1 cellular context compared by ENCODE assay signal in genomic region chr17:44137891-44138709, GRCh38.
TF ChIP-seq lines count a peak whose summit lies in the region.

No MANE protein-coding gene starts in this region.

TF ChIP-seq in HepG2, 621 proteins besides CTCF, POLR2A, EP300 and RAD21 (continued from another document and continues in another):
- no peak for TF ChIP-seq KLF13 (CRISPR knock-in tag; IDR thresholded peaks at IDR 0.05)
- TF ChIP-seq FOXO1 (CRISPR knock-in tag; IDR thresholded peaks at IDR 0.05), result peak; percentile 55; the same call in 1 of the 2 replicates
- peak; percentile 72 for TF ChIP-seq DPF2 (CRISPR knock-in tag; IDR thresholded peaks at IDR 0.05; ENCODE audit: borderline replicate concordance, low read depth)
- TF ChIP-seq ZNF143 (CRISPR knock-in tag; IDR thresholded peaks at IDR 0.05), result peak; percentile 43; the same call in 1 of the 2 replicates
- TF ChIP-seq FOSL1 (CRISPR knock-in tag; IDR thresholded peaks at IDR 0.05; ENCODE audit: borderline replicate concordance), result peak; percentile 90
- TF ChIP-seq NKX3-1 (CRISPR knock-in tag; IDR thresholded peaks at IDR 0.05), result no peak
- no peak; the same call in 1 of the 2 replicates for TF ChIP-seq E2F5 (CRISPR knock-in tag; conservative IDR thresholded peaks at IDR 0.05)
- TF ChIP-seq ZNF280D (CRISPR knock-in tag; IDR thresholded peaks at IDR 0.05), result peak; percentile 66; the same call in 1 of the 2 replicates
- TF ChIP-seq U2AF2 (IDR thresholded peaks at IDR 0.05; ENCODE audit: low read depth, low read length), result no peak
- peak; percentile 82; the same call in 1 of the 2 replicates for TF ChIP-seq KDM5B (CRISPR knock-in tag; IDR thresholded peaks at IDR 0.05; ENCODE audit: borderline replicate concordance)
- peak; percentile 59; the same call in 1 of the 2 replicates for TF ChIP-seq MAZ (IDR thresholded peaks at IDR 0.05; ENCODE audit: borderline replicate concordance, low read depth, low read length)
- TF ChIP-seq MAZ (CRISPR knock-in tag; IDR thresholded peaks at IDR 0.05; ENCODE audit: low read depth), result peak; percentile 78
- TF ChIP-seq ZNF3 (CRISPR knock-in tag; IDR thresholded peaks at IDR 0.05), result 0 out of 2 replicates have a peak, but pooled peaks have one; percentile 6
- TF ChIP-seq ZNF232 (CRISPR knock-in tag; IDR thresholded peaks at IDR 0.05; ENCODE audit: borderline replicate concordance), result peak; percentile 71; the same call in 1 of the 2 replicates
- 0 out of 2 replicates have a peak, but pooled peaks have one; percentile 59 for TF ChIP-seq ZNF281 (CRISPR knock-in tag; IDR thresholded peaks at IDR 0.05; ENCODE audit: borderline replicate concordance)
- no peak for TF ChIP-seq ZBTB42 (CRISPR knock-in tag; IDR thresholded peaks at IDR 0.05)
- peak; percentile 88; the same call in 1 of the 2 replicates for TF ChIP-seq ZNF761 (CRISPR knock-in tag; conservative IDR thresholded peaks at IDR 0.05)
- TF ChIP-seq ZNF317 (CRISPR knock-in tag; IDR thresholded peaks at IDR 0.05), result no peak
- TF ChIP-seq POLR2AphosphoS5 (IDR thresholded peaks at IDR 0.05; ENCODE audit: low read depth, low read length), result 0 out of 2 replicates have a peak, but pooled peaks have one; percentile 31
- TF ChIP-seq ZNF574 (CRISPR knock-in tag; IDR thresholded peaks at IDR 0.05), result 0 out of 2 replicates have a peak, but pooled peaks have one; percentile 21
- TF ChIP-seq HDAC1 (CRISPR knock-in tag; IDR thresholded peaks at IDR 0.05), result peak; percentile 66; the same call in 1 of the 2 replicates
- TF ChIP-seq CAMTA2 (CRISPR knock-in tag; IDR thresholded peaks at IDR 0.05; ENCODE audit: borderline replicate concordance), result no peak; the same call in 1 of the 2 replicates
- TF ChIP-seq ZNF350 (CRISPR knock-in tag; IDR thresholded peaks at IDR 0.05; ENCODE audit: borderline replicate concordance, low read depth), result peak; percentile 87
- peak; percentile 76; the same call in 1 of the 2 replicates for TF ChIP-seq ZSCAN5A (CRISPR knock-in tag; IDR thresholded peaks at IDR 0.05; ENCODE audit: borderline replicate concordance)
- TF ChIP-seq NCOA5 (CRISPR knock-in tag; IDR thresholded peaks at IDR 0.05), result no peak
- TF ChIP-seq SCMH1 (CRISPR knock-in tag; IDR thresholded peaks at IDR 0.05; ENCODE audit: borderline replicate concordance), result no peak
- TF ChIP-seq NFIB (CRISPR knock-in tag; IDR thresholded peaks at IDR 0.05; ENCODE audit: borderline replicate concordance), result no peak
- no peak for TF ChIP-seq ZZZ3 (CRISPR knock-in tag; IDR thresholded peaks at IDR 0.05; ENCODE audit: borderline replicate concordance)
- peak; percentile 86; the same call in 1 of the 2 replicates for TF ChIP-seq TMF1 (CRISPR knock-in tag; IDR thresholded peaks at IDR 0.05; ENCODE audit: low read depth)
- no peak for TF ChIP-seq HNF1A (IDR thresholded peaks at IDR 0.05; ENCODE audit: low read depth)
- TF ChIP-seq HNF1A (CRISPR knock-in tag; IDR thresholded peaks at IDR 0.05; ENCODE audit: borderline replicate concordance), result 0 out of 2 replicates have a peak, but pooled peaks have one; percentile 38
- no peak for TF ChIP-seq REPIN1 (CRISPR knock-in tag; IDR thresholded peaks at IDR 0.05; ENCODE audit: borderline replicate concordance, low read depth)
- TF ChIP-seq ZBTB34 (CRISPR knock-in tag; IDR thresholded peaks at IDR 0.05), result 0 out of 2 replicates have a peak, but pooled peaks have one; percentile 44
- TF ChIP-seq SOX13 (IDR thresholded peaks at IDR 0.05), result no peak
- peak in 1 of 2 experiments; percentile 57; a peak in 2 of 4 replicates for TF ChIP-seq SOX13 (CRISPR knock-in tag; conservative IDR thresholded peaks at IDR 0.05 in 1 of 2, IDR thresholded peaks at IDR 0.05 in 1 of 2)
- TF ChIP-seq NFIC (IDR thresholded peaks at IDR 0.05; ENCODE audit: low read length), result no peak
- TF ChIP-seq PCBP2 (optimal IDR thresholded peaks at IDR 0.05; ENCODE audit: low read depth, low read length, poor library complexity, severe bottlenecking), result no peak
- TF ChIP-seq ZKSCAN8 (CRISPR knock-in tag; IDR thresholded peaks at IDR 0.05; ENCODE audit: borderline replicate concordance), result no peak
- TF ChIP-seq AHR (CRISPR knock-in tag; IDR thresholded peaks at IDR 0.05), result peak; percentile 84; the same call in 1 of the 2 replicates
- TF ChIP-seq CEBPB (IDR thresholded peaks at IDR 0.05; ENCODE audit: borderline replicate concordance, low read depth, low read length), result peak; percentile 43; the same call in 1 of the 2 replicates
- TF ChIP-seq TAF1 (CRISPR knock-in tag; IDR thresholded peaks at IDR 0.05), result peak; percentile 17; the same call in 1 of the 2 replicates
- no peak for TF ChIP-seq HNF4G (IDR thresholded peaks at IDR 0.05; ENCODE audit: borderline replicate concordance, low read depth, low read length)
- TF ChIP-seq HNF4G (CRISPR knock-in tag; IDR thresholded peaks at IDR 0.05; ENCODE audit: borderline replicate concordance, low read depth), result no peak
- TF ChIP-seq THRA (CRISPR knock-in tag; IDR thresholded peaks at IDR 0.05; ENCODE audit: borderline replicate concordance), result no peak
- peak; percentile 53; the same call in 1 of the 2 replicates for TF ChIP-seq HDAC2 (CRISPR knock-in tag; IDR thresholded peaks at IDR 0.05)
